15 cellular contexts compared by ENCODE assay signal in the genomic region with DNA sequence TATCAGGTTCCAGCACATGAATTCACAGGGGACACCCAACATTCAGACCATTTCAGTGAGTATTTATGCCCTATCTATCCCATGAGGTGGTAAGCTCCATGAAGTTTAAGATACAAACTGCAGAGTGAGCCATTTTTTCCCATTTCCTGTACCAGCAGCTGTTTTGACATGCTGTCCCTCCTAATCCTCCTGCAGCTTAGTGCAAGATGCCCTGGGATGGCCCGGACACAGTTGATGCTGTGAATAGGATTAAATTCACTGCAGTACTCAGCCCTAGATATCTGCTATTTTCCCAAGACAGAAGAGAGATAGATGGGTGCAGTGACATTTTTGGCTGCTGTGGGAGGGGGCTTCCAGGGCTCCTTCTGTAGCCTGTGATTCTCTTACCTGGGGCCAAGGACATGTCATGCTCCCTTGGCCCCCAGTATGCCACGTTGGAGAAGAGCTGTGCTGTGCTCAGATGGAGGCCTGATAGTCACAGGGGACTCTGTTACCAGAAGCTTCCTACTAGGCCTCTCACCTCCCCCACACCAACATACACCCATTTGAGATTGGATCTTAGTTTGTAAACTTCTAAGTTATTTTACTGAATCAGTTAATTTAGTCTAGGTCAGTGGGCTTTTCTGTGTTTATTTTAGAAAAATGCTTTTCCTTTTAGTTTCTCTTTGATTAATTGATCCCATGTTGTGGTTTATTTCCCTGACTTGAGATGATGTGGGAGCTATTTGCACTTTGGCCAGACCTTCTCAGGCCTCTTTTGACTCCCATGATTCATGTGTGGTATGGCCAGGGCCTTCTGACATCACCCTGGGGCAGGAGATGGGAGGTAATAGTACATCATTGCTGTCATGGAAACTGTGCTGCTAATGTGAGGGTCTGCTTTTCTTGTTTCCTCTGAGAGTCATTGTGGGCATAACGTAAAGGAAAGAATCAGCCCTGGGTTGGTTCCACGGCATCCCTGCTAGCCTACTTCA.
DNase-seq lines count a peak whose midpoint lies in the region; ATAC-seq, FAIRE-seq and TF ChIP-seq lines count a peak whose summit lies in the region.
"Had no signal": no experiment of that assay in that cellular context is flagged by ENCODE, and none has a peak within 500 bp of the region (broad histone marks: within the 10 kb centered on the region; RNA-seq: fewer than 3 reads in every experiment).

No MANE protein-coding gene starts in this region.

- H3K4me2 ChIP-seq in BLaER1 (peak overlapping the region; percentile 33), GM12878 (ENCODE audit: control insufficient read depth, insufficient read depth) (no peak overlapping the region)

- H4K20me1 ChIP-seq in BLaER1, result no peaks in the 10 kb centered on the region
- no peaks in the 10 kb centered on the region for H4K20me1 ChIP-seq in GM12878 (ENCODE audit: control insufficient read depth, insufficient read depth)

- CTCF ChIA-PET in GM12878 (lab: Yijun Ruan, JAX), result interaction anchor here (1.2 to 1.5 kb wide), 2 partner anchors 11 to 35 kb away, joined by 3 to 4 read pairs; no protein-coding TSS in a partner anchor

- no peak for TF ChIP-seq EP300 in GM12878 (IDR thresholded peaks at IDR 0.05; ENCODE audit: borderline replicate concordance in 1 of 2, control insufficient read depth in 1 of 2, low read depth in 2 of 2, low read length in 2 of 2)
- TF ChIP-seq EP300 in sigmoid colon (IDR thresholded peaks at IDR 0.05), result no peak

- intact Hi-C loops in GM12878 (cut with micrococcal nuclease; ENCODE audit: unreplicated experiment) (no loop called here), sigmoid colon (cut with DNase I) (no loop called here)

- in situ Hi-C loops in GM12878 (cut with MboI), result no loop called here

- H3K27ac ChIP-seq in BLaER1 (no peak overlapping the region), GM12878 (ENCODE audit: control insufficient read depth, insufficient read depth) (no peak overlapping the region), sigmoid colon (no peak overlapping the region)
- H3K27ac ChIP-seq: lower lobe of right lung, right atrium auricular region had no signal

- no peaks in the 10 kb centered on the region for H3K79me2 ChIP-seq in GM12878 (ENCODE audit: control insufficient read depth, insufficient read depth, low read length)

- peak; percentile 25; the same call in 1 of the 3 replicates for ATAC-seq in GM12878
- no peak for ATAC-seq in HG02759 (IDR thresholded peaks at IDR 0.05; ENCODE audit: unreplicated experiment)
- no peak for ATAC-seq in GM18858 (IDR thresholded peaks at IDR 0.05; ENCODE audit: unreplicated experiment)
- ATAC-seq: lower lobe of right lung, T-helper 17 cell had no signal

- H3K9me3 ChIP-seq in BLaER1 (0 out of 2 replicates have a peak, but pooled peaks cover 5% of the 10 kb centered on the region), GM12878 (replicated peaks; ENCODE audit: control insufficient read depth, insufficient read depth, low read length) (no peaks in the 10 kb centered on the region), sigmoid colon (no peaks in the 10 kb centered on the region)
- H3K9me3 ChIP-seq: lower lobe of right lung, right atrium auricular region had no signal

- no peak for TF ChIP-seq CTCF in HFF-Myc (IDR thresholded peaks at IDR 0.05; ENCODE audit: low read depth, low read length, missing control alignments)
- no peak for TF ChIP-seq CTCF in GM12878 (IDR thresholded peaks at IDR 0.05 in 2 of 3, conservative IDR thresholded peaks at IDR 0.05 in 1 of 3; ENCODE audit: control insufficient read depth in 2 of 3, extremely low read depth in 1 of 3, insufficient read depth in 1 of 3, low read depth in 3 of 3, low read length in 3 of 3)
- TF ChIP-seq CTCF in sigmoid colon (IDR thresholded peaks at IDR 0.05), result no peak

- WGBS in GM12878 (ENCODE audit: insufficient coverage, insufficient replicate concordance, low lambda C conversion rate, missing lambda C conversion rate), result 78% methylated on average over 4 of the region's 4 CpGs
- WGBS in sigmoid colon, 2 donors, result 68 to 82% methylated on average over 4 of the region's 4 CpGs

- TF ChIP-seq POLR2A in GM12878 (IDR thresholded peaks at IDR 0.05; ENCODE audit: low read depth, low read length), result no peak
- TF ChIP-seq POLR2A in sigmoid colon (IDR thresholded peaks at IDR 0.05), result no peak

- no peak overlapping the region for H3K9ac ChIP-seq in BLaER1
- no peak overlapping the region for H3K9ac ChIP-seq in GM12878 (ENCODE audit: control insufficient read depth, insufficient read depth, low read length)

- H3K27me3 ChIP-seq in BLaER1, result no peaks in the 10 kb centered on the region
- no peaks in the 10 kb centered on the region for H3K27me3 ChIP-seq in GM12878 (replicated peaks in 1 of 2; ENCODE audit: control insufficient read depth in 2 of 2, insufficient read depth in 2 of 2, low read length in 1 of 2)
- no peaks in the 10 kb centered on the region for H3K27me3 ChIP-seq in sigmoid colon
- H3K27me3 ChIP-seq: right atrium auricular region had no signal

- SMC1A ChIA-PET in GM12878 (lab: Charles Lee; ENCODE audit: uncharacterized antibody, unreplicated experiment), result interaction anchor here (0.9 to 1.8 kb wide), 5 partner anchors 16 to 36 kb away, joined by 4 to 6 read pairs (median 5); no protein-coding TSS in a partner anchor

- TF ChIP-seq RAD21 in GM12878 (IDR thresholded peaks at IDR 0.05; ENCODE audit: insufficient read depth, low read depth, low read length), result no peak

- BruUV-seq in GM12878 (replicated peaks; lab: Mats Ljungman, UMichigan), result no TSS peak

- H3K4me1 ChIP-seq in BLaER1 (peaks cover 49% of the 10 kb centered on the region), GM12878 (ENCODE audit: control insufficient read depth, insufficient read depth, low read length) (no peaks in the 10 kb centered on the region), sigmoid colon (no peaks in the 10 kb centered on the region)
- H3K4me1 ChIP-seq: lower lobe of right lung had no signal

- DNase-seq in HFF-Myc (ENCODE audit: extremely low read depth, low read depth), result peak; percentile 63
- no peak for DNase-seq in GM12878 (ENCODE audit: low read depth, low spot score)
- peak; percentile 45 for DNase-seq in myocyte (ENCODE audit: low read depth)
- DNase-seq in sigmoid colon, result no peak
- no peak for DNase-seq in epidermal melanocyte (ENCODE audit: insufficient read length, low spot score)
- DNase-seq: activated CD8-positive, alpha-beta memory T cell treated with anti-CD3 and anti-CD28 coated beads, Interleukin-2, amount 50 U/mL, for 4 hours; cerebellar nuclear complex; lower lobe of right lung; NCI-H146; T-helper 17 cell had no signal

- no peak overlapping the region for H2AFZ ChIP-seq in GM12878 (ENCODE audit: control insufficient read depth, low read depth, low read length)

- FAIRE-seq in GM12878 (lab: Jason Lieb, UNC), result no peak
- FAIRE-seq: HTR-8/SVneo had no signal

- H3K36me3 ChIP-seq in BLaER1, result peaks cover 41% of the 10 kb centered on the region
- H3K36me3 ChIP-seq in GM12878 (ENCODE audit: control insufficient read depth in 2 of 2, insufficient read depth in 2 of 2, low read length in 1 of 2), result no peaks in the 10 kb centered on the region; a peak in 1 of 4 replicates
- no peaks in the 10 kb centered on the region for H3K36me3 ChIP-seq in sigmoid colon
- H3K36me3 ChIP-seq: lower lobe of right lung, right atrium auricular region had no signal

- RAD21 ChIA-PET in GM12878 (lab: Charles Lee; ENCODE audit: unreplicated experiment), result interaction anchor here (0.5 to 2.3 kb wide), 2 partner anchors 31 to 37 kb away, joined by 3 to 10 read pairs; no protein-coding TSS in a partner anchor

- POLR2A ChIA-PET in GM12878 (lab: Charles Lee), result interaction anchor here (0.8 to 0.9 kb wide), 2 partner anchors 15 to 17 kb away, joined by 3 to 4 read pairs; no protein-coding TSS in a partner anchor

- no peak overlapping the region for H3K4me3 ChIP-seq in BLaER1
- H3K4me3 ChIP-seq in HFF-Myc (replicated peaks; ENCODE audit: low read depth, low read length), result no peak overlapping the region
- no peak overlapping the region for H3K4me3 ChIP-seq in GM12878
- no peak overlapping the region for H3K4me3 ChIP-seq in sigmoid colon
- H3K4me3 ChIP-seq: lower lobe of right lung, right atrium auricular region had no signal

TF ChIP-seq in GM12878, 131 proteins besides CTCF, POLR2A, EP300 and RAD21:
- 0 out of 2 replicates have a peak, but pooled peaks have one; percentile 32 for TF ChIP-seq RUNX3 (IDR thresholded peaks at IDR 0.05; ENCODE audit: low read length)
- TF ChIP-seq ETV6 (conservative IDR thresholded peaks at IDR 0.05 in 1 of 2, IDR thresholded peaks at IDR 0.05 in 1 of 2; ENCODE audit: borderline replicate concordance in 1 of 2, low read depth in 1 of 2), result no peak
- TF ChIP-seq, protein P1, sequence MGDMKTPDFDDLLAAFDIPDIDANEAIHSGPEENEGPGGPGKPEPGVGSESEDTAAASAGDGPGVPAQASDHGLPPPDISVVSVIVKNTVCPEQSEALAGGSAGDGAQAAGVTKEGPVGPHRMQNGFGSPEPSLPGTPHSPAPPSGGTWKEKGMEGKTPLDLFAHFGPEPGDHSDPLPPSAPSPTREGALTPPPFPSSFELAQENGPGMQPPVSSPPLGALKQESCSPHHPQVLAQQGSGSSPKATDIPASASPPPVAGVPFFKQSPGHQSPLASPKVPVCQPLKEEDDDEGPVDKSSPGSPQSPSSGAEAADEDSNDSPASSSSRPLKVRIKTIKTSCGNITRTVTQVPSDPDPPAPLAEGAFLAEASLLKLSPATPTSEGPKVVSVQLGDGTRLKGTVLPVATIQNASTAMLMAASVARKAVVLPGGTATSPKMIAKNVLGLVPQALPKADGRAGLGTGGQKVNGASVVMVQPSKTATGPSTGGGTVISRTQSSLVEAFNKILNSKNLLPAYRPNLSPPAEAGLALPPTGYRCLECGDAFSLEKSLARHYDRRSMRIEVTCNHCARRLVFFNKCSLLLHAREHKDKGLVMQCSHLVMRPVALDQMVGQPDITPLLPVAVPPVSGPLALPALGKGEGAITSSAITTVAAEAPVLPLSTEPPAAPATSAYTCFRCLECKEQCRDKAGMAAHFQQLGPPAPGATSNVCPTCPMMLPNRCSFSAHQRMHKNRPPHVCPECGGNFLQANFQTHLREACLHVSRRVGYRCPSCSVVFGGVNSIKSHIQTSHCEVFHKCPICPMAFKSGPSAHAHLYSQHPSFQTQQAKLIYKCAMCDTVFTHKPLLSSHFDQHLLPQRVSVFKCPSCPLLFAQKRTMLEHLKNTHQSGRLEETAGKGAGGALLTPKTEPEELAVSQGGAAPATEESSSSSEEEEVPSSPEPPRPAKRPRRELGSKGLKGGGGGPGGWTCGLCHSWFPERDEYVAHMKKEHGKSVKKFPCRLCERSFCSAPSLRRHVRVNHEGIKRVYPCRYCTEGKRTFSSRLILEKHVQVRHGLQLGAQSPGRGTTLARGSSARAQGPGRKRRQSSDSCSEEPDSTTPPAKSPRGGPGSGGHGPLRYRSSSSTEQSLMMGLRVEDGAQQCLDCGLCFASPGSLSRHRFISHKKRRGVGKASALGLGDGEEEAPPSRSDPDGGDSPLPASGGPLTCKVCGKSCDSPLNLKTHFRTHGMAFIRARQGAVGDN (IDR thresholded peaks at IDR 0.05), result no peak

Comparison
In these comparisons a context has a peak if more than half of its experiments do, and no peak if none do; other contexts are left out.
1. DNase-seq: peak in HFF-Myc (single experiment) and myocyte (single experiment); none in GM12878 (single experiment), sigmoid colon (single experiment) and epidermal melanocyte (single experiment).